Comparison of ENCODE assay signal across 11 cellular contexts in the genomic region with DNA sequence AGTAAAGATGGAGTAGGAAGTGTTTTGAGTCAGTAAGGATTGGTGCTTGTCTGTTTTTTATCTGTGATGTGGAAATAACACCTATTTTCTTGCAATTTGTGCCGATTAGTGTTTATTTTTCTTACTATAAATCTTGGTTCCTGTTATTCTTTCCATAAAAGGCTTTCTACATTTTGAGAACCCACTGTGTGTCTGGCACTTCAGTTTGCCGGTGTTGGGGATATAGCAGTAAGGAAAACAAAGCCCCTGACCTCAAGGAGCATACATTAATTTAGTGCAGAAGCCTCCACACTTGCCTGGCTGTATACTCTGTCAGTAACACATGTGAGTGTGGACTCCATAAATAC. TPM values are rescaled to one million over a fixed set of nuclear protein-coding genes. Genes with fewer than 3 reads are reported as not detected.
DNase-seq lines count a peak whose midpoint lies in the region; ATAC-seq, FAIRE-seq and TF ChIP-seq lines count a peak whose summit lies in the region.
"Had no signal": no experiment of that assay in that cellular context is flagged by ENCODE, and none has a peak within 500 bp of the region (broad histone marks: within the 10 kb centered on the region; RNA-seq: fewer than 3 reads in every experiment).

No MANE protein-coding gene starts in this region.

- peak overlapping the region; percentile 61 for H3K27ac Mint-ChIP-seq in stimulated activated naive CD8-positive, alpha-beta T cell treated with anti-CD3 and anti-CD28 coated beads, Interleukin-15, Interleukin-2, amounts not matched to agents 100 ng/mL and 50 ng/mL, for 24 hours
- H3K27ac Mint-ChIP-seq in stimulated activated naive CD8-positive, alpha-beta T cell treated with anti-CD3 and anti-CD28 coated beads, Interleukin-15, amount 100 ng/mL, for 72 hours = peak overlapping the region in 1 of 2 donors; percentile 69

- H3K9ac ChIP-seq in endocrine pancreas (ENCODE audit: control insufficient read depth, insufficient read depth, low read length) = no peak overlapping the region

- peak overlapping the region; percentile 59 for H3K4me3 ChIP-seq in endocrine pancreas (ENCODE audit: control insufficient read depth, insufficient read depth, low read length)
- H3K4me3 ChIP-seq: adrenal gland, SJSA1 had no signal

- peaks cover 7% of the 10 kb centered on the region for H3K4me1 ChIP-seq in endocrine pancreas (ENCODE audit: control insufficient read depth, insufficient read depth, low read length)

- H3K9me3 ChIP-seq in endocrine pancreas (ENCODE audit: control insufficient read depth, low read length) = no peaks in the 10 kb centered on the region
- H3K9me3 ChIP-seq: adrenal gland, SJSA1 had no signal

- no peak for ATAC-seq in stimulated activated naive CD8-positive, alpha-beta T cell treated with anti-CD3 and anti-CD28 coated beads, Interleukin-15, amount 100 ng/mL, for 72 hours
- ATAC-seq in GM18505 (IDR thresholded peaks at IDR 0.05; ENCODE audit: unreplicated experiment) = no peak

- H3K27ac ChIP-seq in VCaP = peak overlapping the region; percentile 94
- H3K27ac ChIP-seq: SJSA1 had no signal

- no peaks in the 10 kb centered on the region for H3K9me3 Mint-ChIP-seq in stimulated activated naive CD8-positive, alpha-beta T cell treated with anti-CD3 and anti-CD28 coated beads, Interleukin-15, Interleukin-2, amounts not matched to agents 100 ng/mL and 50 ng/mL, for 24 hours
- H3K9me3 Mint-ChIP-seq in stimulated activated naive CD8-positive, alpha-beta T cell treated with anti-CD3 and anti-CD28 coated beads, Interleukin-15, amount 100 ng/mL, for 72 hours = no peaks in the 10 kb centered on the region

- H3K36me3 Mint-ChIP-seq in stimulated activated naive CD8-positive, alpha-beta T cell treated with anti-CD3 and anti-CD28 coated beads, Interleukin-15, Interleukin-2, amounts not matched to agents 100 ng/mL and 50 ng/mL, for 24 hours (ENCODE audit: low read depth) = peaks cover 64% of the 10 kb centered on the region

- no peaks in the 10 kb centered on the region for H3K27me3 Mint-ChIP-seq in stimulated activated naive CD8-positive, alpha-beta T cell treated with anti-CD3 and anti-CD28 coated beads, Interleukin-15, Interleukin-2, amounts not matched to agents 100 ng/mL and 50 ng/mL, for 24 hours
- H3K27me3 Mint-ChIP-seq in stimulated activated naive CD8-positive, alpha-beta T cell treated with anti-CD3 and anti-CD28 coated beads, Interleukin-15, amount 100 ng/mL, for 72 hours = no peaks in the 10 kb centered on the region

- H3K27me3 ChIP-seq in endocrine pancreas (ENCODE audit: control insufficient read depth, insufficient read depth, low read length) = no peaks in the 10 kb centered on the region
- H3K27me3 ChIP-seq: adrenal gland, SJSA1 had no signal

- no peak for DNase-seq in stimulated activated naive CD8-positive, alpha-beta T cell treated with anti-CD3 and anti-CD28 coated beads, Interleukin-15, amount 100 ng/mL, for 72 hours
- DNase-seq in foreskin melanocyte = no peak
- DNase-seq in frontal cortex (ENCODE audit: low spot score in 2 of 2) = no peak
- no peak for DNase-seq in activated effector memory CD4-positive, alpha-beta T cell treated with anti-CD3 and anti-CD28 coated beads, Interleukin-2, amount 50 U/mL, for 16 hours
- DNase-seq: NCI-H1417 treated with DMSO at 0.1 percent for 48 hours had no signal

- H3K36me3 ChIP-seq in endocrine pancreas (ENCODE audit: control insufficient read depth, insufficient read depth, low read length) = peaks cover 8% of the 10 kb centered on the region

- H3K4me1 Mint-ChIP-seq in stimulated activated naive CD8-positive, alpha-beta T cell treated with anti-CD3 and anti-CD28 coated beads, Interleukin-15, Interleukin-2, amounts not matched to agents 100 ng/mL and 50 ng/mL, for 24 hours (ENCODE audit: low read depth) = peaks cover 36% of the 10 kb centered on the region
- peaks cover 56% of the 10 kb centered on the region for H3K4me1 Mint-ChIP-seq in stimulated activated naive CD8-positive, alpha-beta T cell treated with anti-CD3 and anti-CD28 coated beads, Interleukin-15, amount 100 ng/mL, for 72 hours

- no peak for TF ChIP-seq POLR2A in GM18505 (IDR thresholded peaks at IDR 0.05; ENCODE audit: borderline replicate concordance, extremely low read depth, insufficient read depth, insufficient read length)

- H3K4me3 Mint-ChIP-seq in stimulated activated naive CD8-positive, alpha-beta T cell treated with anti-CD3 and anti-CD28 coated beads, Interleukin-15, Interleukin-2, amounts not matched to agents 100 ng/mL and 50 ng/mL, for 24 hours = no peak overlapping the region
- no peak overlapping the region for H3K4me3 Mint-ChIP-seq in stimulated activated naive CD8-positive, alpha-beta T cell treated with anti-CD3 and anti-CD28 coated beads, Interleukin-15, amount 100 ng/mL, for 72 hours

- no peak for FAIRE-seq in frontal cortex (lab: Jason Lieb, UNC)

- TF ChIP-seq CTCF in VCaP (conservative IDR thresholded peaks at IDR 0.05) = no peak

RNA-seq across cellular contexts. Expression of a gene that starts 35.6 kb away (rescaled TPM):
- total RNA-seq in frontal cortex = 17.1 TPM

RNA-seq across cellular contexts. Expression of a gene that starts 46.5 kb away (rescaled TPM):
- 68.1 TPM for total RNA-seq in frontal cortex
